ENCODE assay signal across 1 cellular context in the genomic region with DNA sequence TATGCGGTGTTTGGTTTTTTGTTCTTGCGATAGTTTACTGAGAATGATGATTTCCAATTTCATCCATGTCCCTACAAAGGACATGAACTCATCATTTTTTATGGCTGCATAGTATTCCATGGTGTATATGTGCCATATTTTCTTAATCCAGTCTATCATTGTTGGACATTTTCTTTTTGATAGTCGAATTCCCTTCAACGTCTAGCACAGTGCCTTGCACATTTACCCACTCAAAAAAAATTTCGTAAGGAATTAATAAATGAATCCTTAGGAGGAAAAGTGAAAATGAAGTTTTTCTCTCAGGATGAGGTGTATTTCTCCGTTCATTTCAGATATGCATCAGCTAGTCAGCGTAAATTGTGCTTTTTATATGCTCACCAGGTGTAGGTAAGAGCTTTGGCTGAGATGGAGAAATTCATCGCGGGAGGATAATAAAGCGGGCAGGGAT.
TF ChIP-seq lines count a peak whose summit lies in the region.

No MANE protein-coding gene starts in this region.

TF ChIP-seq in HepG2, 621 proteins besides CTCF, POLR2A, EP300 and RAD21:
- TF ChIP-seq, protein P1, sequence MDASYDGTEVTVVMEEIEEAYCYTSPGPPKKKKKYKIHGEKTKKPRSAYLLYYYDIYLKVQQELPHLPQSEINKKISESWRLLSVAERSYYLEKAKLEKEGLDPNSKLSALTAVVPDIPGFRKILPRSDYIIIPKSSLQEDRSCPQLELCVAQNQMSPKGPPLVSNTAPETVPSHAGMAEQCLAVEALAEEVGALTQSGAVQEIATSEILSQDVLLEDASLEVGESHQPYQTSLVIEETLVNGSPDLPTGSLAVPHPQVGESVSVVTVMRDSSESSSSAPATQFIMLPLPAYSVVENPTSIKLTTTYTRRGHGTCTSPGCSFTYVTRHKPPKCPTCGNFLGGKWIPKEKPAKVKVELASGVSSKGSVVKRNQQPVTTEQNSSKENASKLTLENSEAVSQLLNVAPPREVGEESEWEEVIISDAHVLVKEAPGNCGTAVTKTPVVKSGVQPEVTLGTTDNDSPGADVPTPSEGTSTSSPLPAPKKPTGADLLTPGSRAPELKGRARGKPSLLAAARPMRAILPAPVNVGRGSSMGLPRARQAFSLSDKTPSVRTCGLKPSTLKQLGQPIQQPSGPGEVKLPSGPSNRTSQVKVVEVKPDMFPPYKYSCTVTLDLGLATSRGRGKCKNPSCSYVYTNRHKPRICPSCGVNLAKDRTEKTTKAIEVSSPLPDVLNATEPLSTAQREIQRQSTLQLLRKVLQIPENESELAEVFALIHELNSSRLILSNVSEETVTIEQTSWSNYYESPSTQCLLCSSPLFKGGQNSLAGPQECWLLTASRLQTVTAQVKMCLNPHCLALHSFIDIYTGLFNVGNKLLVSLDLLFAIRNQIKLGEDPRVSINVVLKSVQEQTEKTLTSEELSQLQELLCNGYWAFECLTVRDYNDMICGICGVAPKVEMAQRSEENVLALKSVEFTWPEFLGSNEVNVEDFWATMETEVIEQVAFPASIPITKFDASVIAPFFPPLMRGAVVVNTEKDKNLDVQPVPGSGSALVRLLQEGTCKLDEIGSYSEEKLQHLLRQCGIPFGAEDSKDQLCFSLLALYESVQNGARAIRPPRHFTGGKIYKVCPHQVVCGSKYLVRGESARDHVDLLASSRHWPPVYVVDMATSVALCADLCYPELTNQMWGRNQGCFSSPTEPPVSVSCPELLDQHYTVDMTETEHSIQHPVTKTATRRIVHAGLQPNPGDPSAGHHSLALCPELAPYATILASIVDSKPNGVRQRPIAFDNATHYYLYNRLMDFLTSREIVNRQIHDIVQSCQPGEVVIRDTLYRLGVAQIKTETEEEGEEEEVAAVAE (CRISPR knock-in tag; IDR thresholded peaks at IDR 0.05; ENCODE audit: borderline replicate concordance) = 0 out of 2 replicates have a peak, but pooled peaks have one; percentile 28
